In the genomic region with DNA sequence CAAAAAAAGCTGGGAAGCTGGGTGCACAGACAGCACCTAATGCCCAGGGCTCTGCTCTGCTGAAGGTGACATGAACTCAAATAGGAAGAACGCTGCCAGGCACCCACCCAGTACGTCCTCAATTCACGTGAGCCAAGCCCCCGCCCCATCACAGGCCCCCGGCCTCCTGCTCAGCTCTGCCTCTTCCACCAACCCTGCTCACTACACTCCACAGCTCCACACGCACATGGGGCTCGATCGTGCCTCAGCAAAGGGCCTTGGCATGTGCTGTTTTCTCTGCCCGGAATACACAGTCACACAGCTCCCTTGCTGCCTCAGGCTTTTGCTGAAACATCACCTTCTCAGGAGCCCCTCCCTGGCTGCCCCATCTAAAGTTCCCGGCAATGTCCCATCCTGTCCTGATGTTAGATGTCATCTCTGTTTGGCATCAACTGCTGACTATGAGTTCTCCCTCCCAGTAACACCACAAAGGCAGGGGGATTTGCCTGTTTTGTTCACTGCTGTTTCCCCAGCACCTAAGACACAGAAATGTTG, we compare ENCODE assay signal across 9 cellular contexts. TPM values are rescaled to one million over a fixed set of nuclear protein-coding genes. Genes with fewer than 3 reads are reported as not detected.
DNase-seq lines count a peak whose midpoint lies in the region; ATAC-seq and TF ChIP-seq lines count a peak whose summit lies in the region.
"Had no signal": no experiment of that assay in that cellular context is flagged by ENCODE, and none has a peak within 500 bp of the region (broad histone marks: within the 10 kb centered on the region; RNA-seq: fewer than 3 reads in every experiment).

No MANE protein-coding gene starts in this region.

- H3K4me1 Mint-ChIP-seq in activated naive CD8-positive, alpha-beta T cell treated with anti-CD3 and anti-CD28 coated beads, Interleukin-2, amount 50 U/mL, for 24 hours, result peaks cover 18% of the 10 kb centered on the region
- peaks cover 28 to 30% of the 10 kb centered on the region in 2 donors for H3K4me1 Mint-ChIP-seq in natural killer cell

- peaks cover 32% of the 10 kb centered on the region for H3K36me3 Mint-ChIP-seq in activated naive CD8-positive, alpha-beta T cell treated with anti-CD3 and anti-CD28 coated beads, Interleukin-2, amount 50 U/mL, for 24 hours (ENCODE audit: low read depth)
- H3K36me3 Mint-ChIP-seq in natural killer cell, result no peaks in the 10 kb centered on the region

- no peaks in the 10 kb centered on the region for H3K27me3 Mint-ChIP-seq in activated naive CD8-positive, alpha-beta T cell treated with anti-CD3 and anti-CD28 coated beads, Interleukin-2, amount 50 U/mL, for 24 hours
- no peaks in the 10 kb centered on the region for H3K27me3 Mint-ChIP-seq in natural killer cell (ENCODE audit: low read depth in 2 of 2)

- TF ChIP-seq CTCF in DND-41 (IDR thresholded peaks at IDR 0.05; ENCODE audit: borderline replicate concordance, extremely low read depth, low read length, poor library complexity, severe bottlenecking) (no peak), natural killer cell (IDR thresholded peaks at IDR 0.05) (no peak)

- no peak overlapping the region for H2AFZ ChIP-seq in DND-41 (ENCODE audit: low read depth, low read length)

- peaks cover 63% of the 10 kb centered on the region for H3K36me3 ChIP-seq in DND-41 (ENCODE audit: insufficient read depth, low read length)
- peaks cover 49% of the 10 kb centered on the region for H3K36me3 ChIP-seq in HUES6 (ENCODE audit: control insufficient read depth, insufficient read depth, low read length)

- peak overlapping the region; percentile 95 for H3K4me3 Mint-ChIP-seq in activated naive CD8-positive, alpha-beta T cell treated with anti-CD3 and anti-CD28 coated beads, Interleukin-2, amount 50 U/mL, for 24 hours
- no peak overlapping the region for H3K4me3 Mint-ChIP-seq in natural killer cell

- H3K9ac ChIP-seq in DND-41 (ENCODE audit: low read depth, low read length), result 0 out of 2 replicates have a peak overlapping the region, but pooled peaks have one; percentile 94
- H3K9ac ChIP-seq in HUES6 (ENCODE audit: low read length), result peak overlapping the region; percentile 21

- H4K20me1 ChIP-seq in DND-41 (ENCODE audit: insufficient read depth, low read length), result peaks cover 45% of the 10 kb centered on the region

- H3K4me1 ChIP-seq in DND-41 (ENCODE audit: insufficient read depth, low read length) (peaks cover 38% of the 10 kb centered on the region), HUES6 (ENCODE audit: control insufficient read depth, insufficient read depth, low read length) (peaks cover 12% of the 10 kb centered on the region)

- intact Hi-C loops in natural killer cell (cut with micrococcal nuclease), result no loop called here

- H3K4me2 ChIP-seq in DND-41 (ENCODE audit: insufficient read depth, low read length), result peak overlapping the region; percentile 94

- no peaks in the 10 kb centered on the region for H3K9me3 ChIP-seq in DND-41 (ENCODE audit: insufficient read depth, low read length, severe bottlenecking)
- no peaks in the 10 kb centered on the region for H3K9me3 ChIP-seq in HUES6 (ENCODE audit: control insufficient read depth, insufficient read depth, low read depth, low read length)

- DNase-seq in DND-41 (no peak), natural killer cell (no peak), H4 (ENCODE audit: low spot score) (no peak), SW480 (ENCODE audit: low spot score) (no peak), DMS153 treated with DMSO at 0.1 percent for 48 hours (lab: John Stamatoyannopoulos, UW; ENCODE audit: unreplicated experiment) (no peak)
- no peak for DNase-seq in activated naive CD8-positive, alpha-beta T cell treated with anti-CD3 and anti-CD28 coated beads, Interleukin-2, amount 50 U/mL, for 24 hours
- DNase-seq: NCI-H446 treated with DMSO at 0.1 percent for 48 hours had no signal

- peaks cover 82% of the 10 kb centered on the region for H3K79me2 ChIP-seq in DND-41 (ENCODE audit: insufficient read depth, low read length)

- peak overlapping the region in 1 of 2 experiments; percentile 93; a peak in 1 of 4 replicates for H3K4me3 ChIP-seq in DND-41 (ENCODE audit: low read depth in 1 of 2, low read length in 2 of 2)
- H3K4me3 ChIP-seq in HUES6 (ENCODE audit: low read depth, low read length), result 0 out of 2 replicates have a peak overlapping the region, but pooled peaks have one; percentile 92

- H3K27ac Mint-ChIP-seq in activated naive CD8-positive, alpha-beta T cell treated with anti-CD3 and anti-CD28 coated beads, Interleukin-2, amount 50 U/mL, for 24 hours, result peak overlapping the region; percentile 94
- H3K27ac Mint-ChIP-seq in natural killer cell, result peak overlapping the region; percentile 95 to 98

- ATAC-seq in DND-41 (ENCODE audit: insufficient read depth, low read depth), result no peak
- ATAC-seq in activated naive CD8-positive, alpha-beta T cell treated with anti-CD3 and anti-CD28 coated beads, Interleukin-2, amount 50 U/mL, for 24 hours, result no peak
- ATAC-seq in natural killer cell, result no peak
- no peak for ATAC-seq in HG03095 (IDR thresholded peaks at IDR 0.05; ENCODE audit: unreplicated experiment)

- no peaks in the 10 kb centered on the region for H3K9me3 Mint-ChIP-seq in activated naive CD8-positive, alpha-beta T cell treated with anti-CD3 and anti-CD28 coated beads, Interleukin-2, amount 50 U/mL, for 24 hours
- H3K9me3 Mint-ChIP-seq in natural killer cell, result no peaks in the 10 kb centered on the region

- H3K27ac ChIP-seq in DND-41 (ENCODE audit: low read length) (peak overlapping the region; percentile 90; the same call in 1 of the 2 replicates), HUES6 (ENCODE audit: low read depth, low read length) (no peak overlapping the region)

- H3K27me3 ChIP-seq in DND-41 (ENCODE audit: insufficient read depth, low read length, poor library complexity) (no peaks in the 10 kb centered on the region), HUES6 (ENCODE audit: control insufficient read depth, insufficient read depth, low read length) (no peaks in the 10 kb centered on the region)

RNA-seq across cellular contexts. Expression of a gene that starts 2.3 kb away (rescaled TPM):
- total RNA-seq in natural killer cell, result 10 to 100 TPM; 58.1 to 73.2 (median 67.7) TPM
- total RNA-seq in H4 (2014; rRNA removed; shearing (Covaris generic)), result 39.6 and 49.4 TPM in 2 replicates

RNA-seq across cellular contexts. Expression of a gene that starts 7.4 kb away (rescaled TPM):
- total RNA-seq in natural killer cell, result 10 to 100 TPM; 35.7 to 58.7 (median 41.0) TPM
- total RNA-seq in H4 (2014; rRNA removed; shearing (Covaris generic)), result 10.3 and 14.4 TPM in 2 replicates

RNA-seq across cellular contexts. Expression of a gene that starts 17.8 kb away (rescaled TPM):
- total RNA-seq in natural killer cell, result 100 to 1,000 TPM; 134 to 188 (median 150) TPM
- total RNA-seq in H4 (2014; rRNA removed; shearing (Covaris generic)), result 4.0 and 4.4 TPM in 2 replicates

RNA-seq across cellular contexts. Expression of a gene that starts 33.2 kb away (rescaled TPM):
- total RNA-seq in natural killer cell, result 10 to 100 TPM; 52.1 to 81.5 (median 56.4) TPM
- 0.16 and 0.72 TPM in 2 replicates for total RNA-seq in H4 (2014; rRNA removed; shearing (Covaris generic))

RNA-seq across cellular contexts. Expression of a gene that starts 42.7 kb away (rescaled TPM):
- total RNA-seq in natural killer cell, result 10 to 100 TPM; 10.7 to 15.9 (median 11.1) TPM
- 0.10 TPM in 1 of 2 replicates, not detected in the other for total RNA-seq in H4 (2014; rRNA removed; shearing (Covaris generic))

Comparison
In these comparisons a context has a peak if more than half of its experiments do, and no peak if none do; other contexts are left out.
1. RNA of a gene that starts 17.8 kb away (total RNA-seq): 134 to 188 TPM in natural killer cell; 4.0 to 4.4 TPM in H4; every median in the first group is over 10 times any median in the second.